Comparison of ENCODE assay signal across 12 cellular contexts in genomic region chr1:58927026-58927721, GRCh38.
A peak's percentile ranks its signal among the peaks of the same experiment; 100 is the strongest.
DNase-seq lines count a peak whose midpoint lies in the region; ATAC-seq, FAIRE-seq and TF ChIP-seq lines count a peak whose summit lies in the region.
"Had no signal": no experiment of that assay in that cellular context is flagged by ENCODE, and none has a peak within 500 bp of the region (broad histone marks: within the 10 kb centered on the region; RNA-seq: fewer than 3 reads in every experiment).

No MANE protein-coding gene starts in this region.

- ATAC-seq in GM12878 (no peak; the same call in 2 of the 3 replicates), GM19328 (IDR thresholded peaks at IDR 0.05; ENCODE audit: unreplicated experiment) (no peak)

- H3K4me3 ChIP-seq in GM12878: no peak overlapping the region
- no peak overlapping the region for H3K4me3 ChIP-seq in CD4-positive, alpha-beta memory T cell (ENCODE audit: low read length in 2 of 2)
- H3K4me3 ChIP-seq: neural progenitor cell had no signal

- DNase-seq in GM18507 (ENCODE audit: extremely low spot score, insufficient read length, low read depth) (no peak), NCI-H2107 treated with DMSO at 0.1 percent for 48 hours (lab: John Stamatoyannopoulos, UW; ENCODE audit: unreplicated experiment) (peak; percentile 84), GM12878 (ENCODE audit: low read depth, low spot score) (no peak), retina (peak; percentile 38), AG08395 (ENCODE audit: low spot score) (no peak)
- no peak for DNase-seq in CD4-positive, alpha-beta memory T cell
- DNase-seq: activated CD4-positive, CD25-positive, alpha-beta regulatory T cell treated with anti-CD3 and anti-CD28 coated beads, Interleukin-2, amount 50 U/mL, for 72 hours; activated CD8-positive, alpha-beta memory T cell treated with anti-CD3 and anti-CD28 coated beads, Interleukin-2, amount 50 U/mL, for 48 hours; cortex of kidney had no signal

- in situ Hi-C loops in GM12878 (cut with MboI): no loop called here

- no peaks in the 10 kb centered on the region for H4K20me1 ChIP-seq in GM12878 (ENCODE audit: control insufficient read depth, insufficient read depth)

- H3K9me3 ChIP-seq in GM12878 (replicated peaks; ENCODE audit: control insufficient read depth, insufficient read depth, low read length): no peaks in the 10 kb centered on the region
- no peaks in the 10 kb centered on the region for H3K9me3 ChIP-seq in CD4-positive, alpha-beta memory T cell (ENCODE audit: control insufficient read depth in 1 of 2, low read length in 2 of 2)

- peak overlapping the region; percentile 17; the same call in 1 of the 2 replicates for H3K27ac ChIP-seq in GM12878 (ENCODE audit: control insufficient read depth, insufficient read depth)
- H3K27ac ChIP-seq in CD4-positive, alpha-beta memory T cell (ENCODE audit: low read depth, low read length): no peak overlapping the region
- H3K27ac ChIP-seq: neural progenitor cell had no signal

- H3K9me3 Mint-ChIP-seq in CD4-positive, alpha-beta memory T cell: no peaks in the 10 kb centered on the region
- H3K9me3 Mint-ChIP-seq: memory B cell, neural progenitor cell had no signal

- CTCF ChIA-PET in GM12878 (lab: Yijun Ruan, JAX): interaction anchor here (0.6 to 1.6 kb wide), 4 partner anchors 15 to 200 kb away, joined by 3 to 5 read pairs (median 3); no protein-coding TSS in a partner anchor
- CTCF ChIA-PET in CD4-positive, alpha-beta memory T cell (lab: Charles Lee; ENCODE audit: partially characterized antibody): no interaction called here

- peak overlapping the region; percentile 51 for H3K4me2 ChIP-seq in GM12878 (ENCODE audit: control insufficient read depth, insufficient read depth)
- H3K4me2 ChIP-seq: neural progenitor cell had no signal

- RAD21 ChIA-PET in GM12878 (lab: Charles Lee; ENCODE audit: unreplicated experiment): interaction anchor here (1.3 to 2.5 kb wide), 2 partner anchors 25 to 87 kb away, joined by 3 to 6 read pairs; no protein-coding TSS in a partner anchor

- TF ChIP-seq RAD21 in GM12878 (IDR thresholded peaks at IDR 0.05; ENCODE audit: insufficient read depth, low read depth, low read length): no peak

- POLR2A ChIA-PET in GM12878 (lab: Charles Lee): interaction anchor here (0.8 kb wide), 1 partner anchor 93 kb away, joined by 3 read pairs; no protein-coding TSS in a partner anchor
- POLR2A ChIA-PET in CD4-positive, alpha-beta memory T cell (lab: Charles Lee; ENCODE audit: partially characterized antibody): interaction anchor here (2.1 kb wide), 1 partner anchor 14 kb away, joined by 8 read pairs; no protein-coding TSS in a partner anchor

- no peak for TF ChIP-seq POLR2A in GM12878 (IDR thresholded peaks at IDR 0.05; ENCODE audit: low read depth, low read length)

- H3K4me1 Mint-ChIP-seq in CD4-positive, alpha-beta memory T cell: peaks cover 17 to 36% (median 28%) of the 10 kb centered on the region in 4 donors
- H3K4me1 Mint-ChIP-seq: neural progenitor cell had no signal

- no peaks in the 10 kb centered on the region for H3K36me3 ChIP-seq in GM12878 (ENCODE audit: control insufficient read depth in 2 of 2, insufficient read depth in 2 of 2, low read length in 1 of 2)
- H3K36me3 ChIP-seq in CD4-positive, alpha-beta memory T cell (ENCODE audit: insufficient read depth, low read length): no peaks in the 10 kb centered on the region
- H3K36me3 ChIP-seq: neural progenitor cell had no signal

- H3K4me3 Mint-ChIP-seq in CD4-positive, alpha-beta memory T cell: no peak overlapping the region
- H3K4me3 Mint-ChIP-seq: memory B cell, neural progenitor cell had no signal

- H3K9ac ChIP-seq in GM12878 (ENCODE audit: control insufficient read depth, insufficient read depth, low read length): no peak overlapping the region
- H3K9ac ChIP-seq: neural progenitor cell had no signal

- WGBS in GM12878 (ENCODE audit: insufficient coverage, insufficient replicate concordance, low lambda C conversion rate, missing lambda C conversion rate): 45% methylated on average over 4 of the region's 4 CpGs

- intact Hi-C loops in GM12878 (cut with micrococcal nuclease; ENCODE audit: unreplicated experiment): no loop called here
- intact Hi-C loops in CD4-positive, alpha-beta memory T cell (cut with micrococcal nuclease): no loop called here

- H3K79me2 ChIP-seq in GM12878 (ENCODE audit: control insufficient read depth, insufficient read depth, low read length): no peaks in the 10 kb centered on the region

- no peak overlapping the region for H2AFZ ChIP-seq in GM12878 (ENCODE audit: control insufficient read depth, low read depth, low read length)
- H2AFZ ChIP-seq: neural progenitor cell had no signal

- H3K27me3 ChIP-seq in GM12878 (replicated peaks in 1 of 2; ENCODE audit: control insufficient read depth in 2 of 2, insufficient read depth in 2 of 2, low read length in 1 of 2): no peaks in the 10 kb centered on the region
- H3K27me3 ChIP-seq in CD4-positive, alpha-beta memory T cell (ENCODE audit: insufficient read depth, low read length): no peaks in the 10 kb centered on the region
- H3K27me3 ChIP-seq: neural progenitor cell had no signal

- H3K4me1 ChIP-seq in GM12878 (ENCODE audit: control insufficient read depth, insufficient read depth, low read length): peaks cover 14% of the 10 kb centered on the region
- peaks cover 25% of the 10 kb centered on the region for H3K4me1 ChIP-seq in CD4-positive, alpha-beta memory T cell (ENCODE audit: insufficient read depth, low read length)

- no peak for TF ChIP-seq EP300 in GM12878 (IDR thresholded peaks at IDR 0.05; ENCODE audit: borderline replicate concordance in 1 of 2, control insufficient read depth in 1 of 2, low read depth in 2 of 2, low read length in 2 of 2)

- TF ChIP-seq CTCF in GM12878 (IDR thresholded peaks at IDR 0.05 in 2 of 3, conservative IDR thresholded peaks at IDR 0.05 in 1 of 3; ENCODE audit: control insufficient read depth in 2 of 3, extremely low read depth in 1 of 3, insufficient read depth in 1 of 3, low read depth in 3 of 3, low read length in 3 of 3): no peak

- no TSS peak for BruUV-seq in GM12878 (replicated peaks; lab: Mats Ljungman, UMichigan)

- H3K27ac Mint-ChIP-seq in CD4-positive, alpha-beta memory T cell: peak overlapping the region in 2 of 7 donors; percentile 4 to 19
- H3K27ac Mint-ChIP-seq: memory B cell, neural progenitor cell had no signal

- SMC1A ChIA-PET in GM12878 (lab: Charles Lee; ENCODE audit: uncharacterized antibody, unreplicated experiment): interaction anchor here (0.7 to 1.6 kb wide), 8 partner anchors 9 to 132 kb away, joined by 3 to 7 read pairs (median 4); no protein-coding TSS in a partner anchor

- FAIRE-seq in GM18507 (lab: Jason Lieb, UNC) (peak; percentile 12), GM12878 (lab: Jason Lieb, UNC) (no peak)

- H3K36me3 Mint-ChIP-seq in CD4-positive, alpha-beta memory T cell: no peaks in the 10 kb centered on the region
- H3K36me3 Mint-ChIP-seq: memory B cell, neural progenitor cell had no signal

- peaks cover 0 to 2% of the 10 kb centered on the region in 2 donors for H3K27me3 Mint-ChIP-seq in CD4-positive, alpha-beta memory T cell

TF ChIP-seq in GM12878, 131 proteins besides CTCF, POLR2A, EP300 and RAD21:
- 0 out of 2 replicates have a peak, but pooled peaks have one; percentile 35 for TF ChIP-seq BCL11A (IDR thresholded peaks at IDR 0.05; ENCODE audit: low read depth, low read length)
- TF ChIP-seq YBX1 (IDR thresholded peaks at IDR 0.05): no peak
- 0 out of 4 replicates have a peak, but pooled peaks of 1 of the 2 experiments have one; percentile 7 for TF ChIP-seq IKZF2 (IDR thresholded peaks at IDR 0.05)

Comparison
In these comparisons a context has a peak if more than half of its experiments do, and no peak if none do; other contexts are left out.
1. DNase-seq: peak in NCI-H2107 treated with DMSO at 0.1 percent for 48 hours (single experiment) and retina (single experiment); none in GM18507 (single experiment), GM12878 (single experiment), AG08395 (single experiment) and CD4-positive, alpha-beta memory T cell (0 of 5).